Comparison of ENCODE assay signal across 31 cellular contexts in genomic region chr2:235609321-235609720, GRCh38.
"Had no signal": no experiment of that assay in that cellular context is flagged by ENCODE, and none has a peak within 500 bp of the region (broad histone marks: within the 10 kb centered on the region; RNA-seq: fewer than 3 reads in every experiment).

No MANE protein-coding gene starts in this region.

- ATAC-seq: activated naive CD4-positive, alpha-beta T cell treated with anti-CD3 and anti-CD28 coated beads, Interleukin-2, amount 50 U/mL, for 72 hours; activated naive CD8-positive, alpha-beta T cell treated with anti-CD3 and anti-CD28 coated beads, Interleukin-2, amount 50 U/mL, for 24 hours; activated T-cell treated with anti-CD3 and anti-CD28 coated beads, Interleukin-2, amount 50 U/mL, for 4 hours; Panc1; Right ventricle myocardium inferior; T-cell had no signal

- H3K4me3 ChIP-seq: cardiac muscle cell, SK-N-MC had no signal

- H3K27me3 ChIP-seq: brain microvascular endothelial cell, cardiac muscle cell had no signal

- H3K27ac ChIP-seq: brain microvascular endothelial cell, cardiac muscle cell, SK-N-MC, VCaP had no signal

- DNase-seq: activated CD4-positive, alpha-beta memory T cell treated with anti-CD3 and anti-CD28 coated beads for 36 hours; activated CD4-positive, alpha-beta T cell treated with anti-CD3 and anti-CD28 coated beads, Interleukin-2, amount 10 ng/mL, durations not matched to agents 7 days and 5 days; activated CD4-positive, CD25-positive, alpha-beta regulatory T cell; activated CD8-positive, alpha-beta memory T cell treated with anti-CD3 and anti-CD28 coated beads for 24 hours; activated effector memory CD4-positive, alpha-beta T cell treated with anti-CD3 and anti-CD28 coated beads, Interleukin-2, amount 50 U/mL, for 16 hours; activated naive CD4-positive, alpha-beta T cell treated with Interleukin-2 at 50 U/mL for 16 hours; activated naive CD8-positive, alpha-beta T cell treated with anti-CD3 and anti-CD28 coated beads, Interleukin-2, amount 50 U/mL, for 24 hours; activated T-cell treated with anti-CD3 and anti-CD28 coated beads, Interleukin-2, amount 50 U/mL, for 4 hours; amniotic stem cell; brain microvascular endothelial cell; KG1; MV-4-11; NCI-H1092 treated with DMSO at 0.1 percent for 48 hours; NCI-H1436 treated with DMSO at 0.1 percent for 48 hours; NCI-H187; NCI-H2081; NCI-H510A treated with DMSO at 0.1 percent for 48 hours; NCI-H69; NK-92 treated with Interleukin-12 subunit alpha and Interleukin-12 subunit beta, amount 100 ng/mL, for 24 hours; OCI-M1; T-cell; T-helper 2 cell; T1000 had no signal

- FAIRE-seq: astrocyte, TTC549 had no signal

- H3K36me3 ChIP-seq: brain microvascular endothelial cell, cardiac muscle cell had no signal
